ENCODE assay signal across 1 cellular context in the genomic region with DNA sequence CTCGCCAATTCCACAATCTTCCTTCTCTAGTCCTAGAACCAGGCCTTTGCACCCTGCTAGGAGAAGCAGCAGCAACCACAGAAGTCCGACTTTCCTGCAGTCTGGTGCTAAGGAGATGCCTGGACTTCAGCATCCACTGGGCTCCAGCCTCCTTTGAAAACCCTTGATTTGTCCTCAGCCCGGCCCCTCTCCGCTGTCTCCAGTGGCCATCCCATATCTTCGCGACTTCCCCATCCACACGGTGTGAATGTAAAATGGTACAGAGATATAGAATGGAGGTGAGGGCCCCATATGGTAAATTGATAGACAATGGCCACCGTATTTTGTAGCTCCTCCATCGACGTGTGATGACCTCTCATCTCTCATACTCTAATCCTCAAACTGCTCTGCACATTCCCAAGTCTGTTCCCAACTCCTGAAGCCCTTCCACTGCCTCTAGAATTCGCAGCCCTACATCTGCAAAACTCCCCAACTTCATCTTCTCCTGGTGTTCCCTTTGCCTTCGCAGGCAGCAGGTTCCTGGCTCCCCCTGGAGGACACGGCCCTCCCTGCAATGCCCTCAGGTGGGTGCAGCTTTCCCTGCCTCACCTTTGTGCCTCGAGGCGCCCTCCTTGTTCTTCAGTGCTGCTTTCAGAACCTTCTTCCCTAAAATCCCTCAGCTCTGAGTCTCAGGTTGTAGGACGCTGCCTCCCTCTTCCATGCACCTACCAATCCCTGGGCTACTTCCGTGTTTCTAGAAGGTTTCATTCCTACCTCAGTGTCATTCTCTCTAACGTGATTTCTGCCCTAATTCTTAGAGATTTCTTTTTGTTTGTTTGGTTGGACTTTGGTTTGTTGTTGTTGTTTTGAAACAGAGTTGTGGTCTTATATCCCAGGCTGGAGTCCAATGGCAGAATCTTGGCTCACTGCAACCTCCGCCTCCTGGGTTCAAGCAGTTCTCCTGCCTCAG.
A peak's percentile ranks its signal among the peaks of the same experiment; 100 is the strongest.
TF ChIP-seq lines count a peak whose summit lies in the region.

No MANE protein-coding gene starts in this region.

TF ChIP-seq in WTC11, 78 proteins besides CTCF, POLR2A, EP300 and RAD21 (continued from another document):
- TF ChIP-seq PRDM15 (CRISPR knock-in tag; IDR thresholded peaks at IDR 0.05) = peak; percentile 31; the same call in 1 of the 2 replicates
- TF ChIP-seq ZNF416 (CRISPR knock-in tag; IDR thresholded peaks at IDR 0.05) = no peak
